In genomic region chr12:109998241-109998903, GRCh38 we compare ENCODE assay signal across 8 cellular contexts. TPM values are rescaled to one million over a fixed set of nuclear protein-coding genes. Genes with fewer than 3 reads are reported as not detected.
DNase-seq lines count a peak whose midpoint lies in the region; ATAC-seq and TF ChIP-seq lines count a peak whose summit lies in the region.

No MANE protein-coding gene starts in this region.

- no peaks in the 10 kb centered on the region for H3K9me3 ChIP-seq in CD4-positive, alpha-beta T cell (ENCODE audit: control insufficient read depth, low read length)
- no peaks in the 10 kb centered on the region for H3K9me3 ChIP-seq in neural cell (ENCODE audit: low read length)

- H4K20me1 ChIP-seq in neural cell (ENCODE audit: insufficient read depth) = no peaks in the 10 kb centered on the region

- no peaks in the 10 kb centered on the region for H3F3A ChIP-seq in neural cell (ENCODE audit: insufficient read depth, low read length, poor library complexity, severe bottlenecking)

- POLR2A ChIA-PET in CD4-positive, alpha-beta T cell (lab: Charles Lee) = interaction anchor here (0.8 to 2.2 kb wide), 13 partner anchors 13 to 470 kb away, joined by 3 to 13 read pairs (median 4); partner anchors contain the start of genes ATP2A2, FAM216A, GPN3 and IFT81

- DNase-seq in CD4-positive, alpha-beta T cell = no peak
- DNase-seq in LNCaP clone FGC (ENCODE audit: low read depth) (no peak), chondrocyte (ENCODE audit: low spot score) (no peak), AML-193 (lab: John Stamatoyannopoulos, UW) (no peak), NCI-H2196 (lab: John Stamatoyannopoulos, UW; ENCODE audit: unreplicated experiment) (no peak)

- peaks cover 33% of the 10 kb centered on the region for H3K79me2 ChIP-seq in neural cell (replicated peaks; ENCODE audit: insufficient read depth, low read length)

- H3K36me3 Mint-ChIP-seq in CD4-positive, alpha-beta T cell (ENCODE audit: low read depth) = peaks cover 27% of the 10 kb centered on the region
- peaks cover 3% of the 10 kb centered on the region for H3K36me3 Mint-ChIP-seq in chondrocyte (ENCODE audit: low read depth)

- H3K4me2 ChIP-seq in neural cell (ENCODE audit: low read length) = peak overlapping the region; percentile 70

- H3K9ac ChIP-seq in neural cell (ENCODE audit: low read length) = peak overlapping the region; percentile 69

- peaks cover 81% of the 10 kb centered on the region for H3K4me1 Mint-ChIP-seq in CD4-positive, alpha-beta T cell (ENCODE audit: low read depth)
- peaks cover 61% of the 10 kb centered on the region for H3K4me1 Mint-ChIP-seq in chondrocyte (ENCODE audit: low read depth)

- peak overlapping the region; percentile 97 for H3K4me3 Mint-ChIP-seq in CD4-positive, alpha-beta T cell
- peak overlapping the region; percentile 93 for H3K4me3 Mint-ChIP-seq in chondrocyte (ENCODE audit: unreplicated experiment)

- no peak for TF ChIP-seq CTCF in CD4-positive, alpha-beta T cell (IDR thresholded peaks at IDR 0.05)
- TF ChIP-seq CTCF in LNCaP clone FGC (IDR thresholded peaks at IDR 0.05; ENCODE audit: control insufficient read depth, extremely low read depth, insufficient read depth) (no peak), chondrocyte (IDR thresholded peaks at IDR 0.05) (no peak), neural cell (IDR thresholded peaks at IDR 0.05; ENCODE audit: poor library complexity, severe bottlenecking) (no peak)

- H3K27me3 ChIP-seq in CD4-positive, alpha-beta T cell (ENCODE audit: control insufficient read depth, insufficient read depth, low read length) = no peaks in the 10 kb centered on the region
- H3K27me3 ChIP-seq in neural cell (ENCODE audit: insufficient read depth, low read depth, low read length) = no peaks in the 10 kb centered on the region

- H3K27me3 Mint-ChIP-seq in CD4-positive, alpha-beta T cell = no peaks in the 10 kb centered on the region
- H3K27me3 Mint-ChIP-seq in chondrocyte (ENCODE audit: low read depth) = no peaks in the 10 kb centered on the region

- H3K27ac ChIP-seq in CD4-positive, alpha-beta T cell (ENCODE audit: low read depth, low read length) = peak overlapping the region; percentile 55
- H3K27ac ChIP-seq in neural cell (ENCODE audit: low read length) = peak overlapping the region; percentile 23

- H3K9me2 ChIP-seq in neural cell (ENCODE audit: insufficient read depth, low read length) = no peaks in the 10 kb centered on the region

- no peaks in the 10 kb centered on the region for H3K36me3 ChIP-seq in neural cell (ENCODE audit: insufficient read depth, low read length)

- intact Hi-C loops in CD4-positive, alpha-beta T cell (cut with DNase I, micrococcal nuclease) = loop anchor here in 1 of 2 experiments (2.0 to 10.0 kb wide), 8 partner anchors 50 to 744 kb away; partner anchors contain the start of genes ANAPC7, C12orf76, FAM222A and GLTP

- no peak for TF ChIP-seq EP300 in neural cell (conservative IDR thresholded peaks at IDR 0.05; ENCODE audit: poor library complexity, severe bottlenecking)

- no peaks in the 10 kb centered on the region for H3K9me3 Mint-ChIP-seq in CD4-positive, alpha-beta T cell
- no peaks in the 10 kb centered on the region for H3K9me3 Mint-ChIP-seq in chondrocyte (ENCODE audit: low read depth)

- H2AFZ ChIP-seq in neural cell (ENCODE audit: low read depth, low read length) = peak overlapping the region; percentile 22

- no peak for TF ChIP-seq RAD21 in neural cell (conservative IDR thresholded peaks at IDR 0.05)

- H3K27ac Mint-ChIP-seq in CD4-positive, alpha-beta T cell = peak overlapping the region; percentile 94
- peak overlapping the region; percentile 97 for H3K27ac Mint-ChIP-seq in chondrocyte (ENCODE audit: unreplicated experiment)

- H3K4me3 ChIP-seq in LNCaP clone FGC (ENCODE audit: low read depth, low read length) = peak overlapping the region; percentile 85
- peak overlapping the region; percentile 96 for H3K4me3 ChIP-seq in neural cell (ENCODE audit: low read length)

- TF ChIP-seq POLR2A in GM18505 (IDR thresholded peaks at IDR 0.05; ENCODE audit: borderline replicate concordance, extremely low read depth, insufficient read depth, insufficient read length) = no peak

- ATAC-seq in CD4-positive, alpha-beta T cell (ENCODE audit: poor library complexity) = no peak
- ATAC-seq in GM18505 (IDR thresholded peaks at IDR 0.05; ENCODE audit: unreplicated experiment) (no peak), HG02885 (IDR thresholded peaks at IDR 0.05; ENCODE audit: poor library complexity, unreplicated experiment) (no peak)

- CTCF ChIA-PET in CD4-positive, alpha-beta T cell (lab: Charles Lee) = interaction anchor here (1.1 to 1.3 kb wide), 2 partner anchors 26 to 452 kb away, joined by 3 read pairs; partner anchors contain the start of gene ARPC3

TF ChIP-seq in neural cell, 6 proteins besides CTCF, POLR2A, EP300 and RAD21:
- TF ChIP-seq SMC3 (conservative IDR thresholded peaks at IDR 0.05; ENCODE audit: poor library complexity) (no peak), MXI1 (conservative IDR thresholded peaks at IDR 0.05; ENCODE audit: poor library complexity, severe bottlenecking) (no peak), TAF1 (IDR thresholded peaks at IDR 0.05; ENCODE audit: low read depth) (no peak), EZH2 (IDR thresholded peaks at IDR 0.05; ENCODE audit: borderline replicate concordance, insufficient read depth, low read length, poor library complexity, severe bottlenecking) (no peak), REST (IDR thresholded peaks at IDR 0.05; ENCODE audit: borderline replicate concordance) (no peak), POLR2AphosphoS5 (IDR thresholded peaks at IDR 0.05) (no peak)

RNA-seq across cellular contexts. Expression of gene ANKRD13A, which starts 0.9 kb away (rescaled TPM):
- total RNA-seq in CD4-positive, alpha-beta T cell = 10 to 100 TPM; 51.6 to 52.3 TPM
- total RNA-seq in chondrocyte = 34.8 to 37.6 TPM (median 37.6 TPM) in 3 replicates
- 89.2 and 117 TPM in 2 replicates for polyA plus RNA-seq in neural cell
- polyA minus RNA-seq in neural cell = 78.6 and 90.3 TPM in 2 replicates

RNA-seq across cellular contexts. Expression of gene GIT2, which starts 2.2 kb away (rescaled TPM):
- total RNA-seq in CD4-positive, alpha-beta T cell = 10 to 100 TPM; 68.6 to 70.7 TPM
- total RNA-seq in chondrocyte = 35.4 to 48.6 TPM (median 38.1 TPM) in 3 replicates
- polyA plus RNA-seq in neural cell = 14.2 and 21.1 TPM in 2 replicates
- polyA minus RNA-seq in neural cell = 47.0 and 66.0 TPM in 2 replicates

RNA-seq across cellular contexts. Expression of gene C12orf76, which starts 50.0 kb away (rescaled TPM):
- total RNA-seq in CD4-positive, alpha-beta T cell = 10 to 100 TPM in 1 of 2 experiments, 1 to 10 TPM in 1; 9.8 to 12.6 TPM
- total RNA-seq in chondrocyte = 7.2 to 9.9 TPM (median 8.2 TPM) in 3 replicates
- polyA plus RNA-seq in neural cell = 202 and 227 TPM in 2 replicates
- 84.9 and 99.1 TPM in 2 replicates for polyA minus RNA-seq in neural cell
